In genomic region chr1:85452859-85453430, GRCh38 we compare ENCODE assay signal across 25 cellular contexts. TPM values are rescaled to one million over a fixed set of nuclear protein-coding genes. Genes with fewer than 3 reads are reported as not detected.
DNase-seq lines count a peak whose midpoint lies in the region; ATAC-seq, FAIRE-seq and TF ChIP-seq lines count a peak whose summit lies in the region.
"Had no signal": no experiment of that assay in that cellular context is flagged by ENCODE, and none has a peak within 500 bp of the region (broad histone marks: within the 10 kb centered on the region; RNA-seq: fewer than 3 reads in every experiment).

No MANE protein-coding gene starts in this region.

- DNase-seq in HepG2 (ENCODE audit: low spot score) (no peak), keratinocyte (ENCODE audit: low read depth, low spot score) (no peak), pancreas (no peak), ascending aorta (ENCODE audit: low spot score in 2 of 2) (no peak), GM13977 (ENCODE audit: low spot score) (no peak)
- DNase-seq in activated T-cell treated with anti-CD3 and anti-CD28 coated beads, Interleukin-2, amount 50 U/mL, for 72 hours = no peak
- DNase-seq: Caco-2; CD4-positive, alpha-beta T cell; H9; Kasumi-1; MG63; NCI-H1092; NCI-H1436 treated with DMSO at 0.1 percent for 48 hours; NCI-H2081; NCI-H2171 treated with DMSO at 0.1 percent for 48 hours; NCI-H446; NCI-H69; OCI-M1; SHP77 had no signal

- H3K27ac Mint-ChIP-seq in activated T-cell treated with anti-CD3 and anti-CD28 coated beads, Interleukin-2, amount 50 U/mL, for 72 hours = no peak overlapping the region
- H3K27ac Mint-ChIP-seq: CD4-positive, alpha-beta T cell; H9 had no signal

- FAIRE-seq in HepG2 (lab: Jason Lieb, UNC) (no peak), keratinocyte (lab: Jason Lieb, UNC) (peak; percentile 23), pancreas (lab: Jason Lieb, UNC) (no peak)
- FAIRE-seq: A204.1, G401.6, HTR-8/SVneo had no signal

- H3K4me1 Mint-ChIP-seq in activated T-cell treated with anti-CD3 and anti-CD28 coated beads, Interleukin-2, amount 50 U/mL, for 72 hours (ENCODE audit: low read depth) = no peaks in the 10 kb centered on the region

- 71% methylated on average over 3 of the region's 3 CpGs for WGBS in liver
- 98% methylated on average over 3 of the region's 3 CpGs for WGBS in HepG2 (ENCODE audit: low lambda C conversion rate)
- 51 to 57% methylated on average over 3 of the region's 3 CpGs for WGBS in pancreas, 2 donors

- dilution Hi-C loops in keratinocyte (cut with MboI; ENCODE audit: extremely low pct_ligation_motif_present, low sequenced_read_pairs) = no loop called here

- H4K20me1 ChIP-seq in HepG2 (ENCODE audit: insufficient read depth, low read length) = peaks cover 4% of the 10 kb centered on the region; the same call in 1 of the 2 replicates
- no peaks in the 10 kb centered on the region for H4K20me1 ChIP-seq in keratinocyte (ENCODE audit: control insufficient read depth, extremely low read depth, insufficient read depth, low read length)

- peak overlapping the region; percentile 21 to 43 for H3K27ac ChIP-seq in liver (ENCODE audit: low read depth in 1 of 2, low read length in 2 of 2)
- H3K27ac ChIP-seq in HepG2 (ENCODE audit: extremely low read length, insufficient read depth, low read length) = no peak overlapping the region
- no peak overlapping the region for H3K27ac ChIP-seq in keratinocyte (ENCODE audit: control insufficient read depth, insufficient read depth, low read length)
- H3K27ac ChIP-seq in pancreas = peak overlapping the region in 1 of 4 donors; percentile 13
- H3K27ac ChIP-seq in ascending aorta = peak overlapping the region in 1 of 2 donors; percentile 38
- H3K27ac ChIP-seq: HL-60 had no signal

- H3K36me3 ChIP-seq in liver (ENCODE audit: control insufficient read depth in 4 of 4, insufficient read depth in 3 of 4, low read depth in 1 of 4, low read length in 3 of 4) = no peaks in the 10 kb centered on the region
- peaks cover 0 to 7% of the 10 kb centered on the region in 2 experiments; a peak in 4 of 5 replicates for H3K36me3 ChIP-seq in HepG2 (replicated peaks in 1 of 2; ENCODE audit: control insufficient read depth in 1 of 2, insufficient read depth in 2 of 2, low read length in 2 of 2)
- no peaks in the 10 kb centered on the region for H3K36me3 ChIP-seq in keratinocyte (ENCODE audit: control insufficient read depth in 2 of 2, extremely low read depth in 1 of 2, insufficient read depth in 2 of 2, low read length in 2 of 2)
- no peaks in the 10 kb centered on the region for H3K36me3 ChIP-seq in pancreas
- H3K36me3 ChIP-seq in ascending aorta = no peaks in the 10 kb centered on the region

- in situ Hi-C loops in HepG2 (cut with HindIII; ENCODE audit: extremely low pct_ligation_motif_present, low pct_unique_long_range_greater_than_20kb) = no loop called here
- in situ Hi-C loops in GM13977 (cut with MboI; ENCODE audit: low pct_unique_long_range_greater_than_20kb, low sequenced_read_pairs, unreplicated experiment) = no loop called here

- CTCF ChIA-PET in HepG2 (lab: Yijun Ruan, JAX; ENCODE audit: low intra/inter-chr PET ratio, low total read pairs) = no interaction called here

- H3K4me2 ChIP-seq in HepG2 (ENCODE audit: low read depth, low read length) (no peak overlapping the region), keratinocyte (ENCODE audit: control insufficient read depth, extremely low read depth, insufficient read depth, low read depth, low read length) (no peak overlapping the region)

- BruUV-seq in HepG2 (replicated peaks; lab: Mats Ljungman, UMichigan) = no TSS peak

- no peaks in the 10 kb centered on the region for H3K36me3 Mint-ChIP-seq in activated T-cell treated with anti-CD3 and anti-CD28 coated beads, Interleukin-2, amount 50 U/mL, for 72 hours (ENCODE audit: insufficient read depth in 2 of 2)

- TF ChIP-seq EP300 in HepG2 (IDR thresholded peaks at IDR 0.05; ENCODE audit: low read depth in 2 of 2, low read length in 2 of 2) (no peak), HepG2 (CRISPR knock-in tag; IDR thresholded peaks at IDR 0.05; ENCODE audit: borderline replicate concordance) (no peak)

- POLR2A ChIA-PET in HepG2 (lab: Yijun Ruan, JAX) = no interaction called here

- H3K4me3 Mint-ChIP-seq in activated T-cell treated with anti-CD3 and anti-CD28 coated beads, Interleukin-2, amount 50 U/mL, for 72 hours = no peak overlapping the region
- H3K4me3 Mint-ChIP-seq: CD4-positive, alpha-beta T cell; H9 had no signal

- H2AFZ ChIP-seq in HepG2 (ENCODE audit: low read length) (no peak overlapping the region), keratinocyte (ENCODE audit: control insufficient read depth, low read length) (no peak overlapping the region)

- no peak for TF ChIP-seq CTCF in liver (IDR thresholded peaks at IDR 0.05; ENCODE audit: low read depth, low read length, missing input control)
- TF ChIP-seq CTCF in HepG2 (CRISPR knock-in tag; IDR thresholded peaks at IDR 0.05) = no peak
- no peak for TF ChIP-seq CTCF in keratinocyte (optimal IDR thresholded peaks at IDR 0.05 in 1 of 3, IDR thresholded peaks at IDR 0.05 in 1 of 3, conservative IDR thresholded peaks at IDR 0.05 in 1 of 3; ENCODE audit: extremely low read depth in 1 of 3, insufficient read depth in 2 of 3, low read length in 3 of 3)
- TF ChIP-seq CTCF in pancreas (IDR thresholded peaks at IDR 0.05) = no peak
- TF ChIP-seq CTCF in ascending aorta (IDR thresholded peaks at IDR 0.05) = no peak
- TF ChIP-seq CTCF in GM13977 (IDR thresholded peaks at IDR 0.05; ENCODE audit: extremely low read depth, insufficient read depth, missing control alignments) = no peak

- no peak for TF ChIP-seq POLR2A in HepG2 (IDR thresholded peaks at IDR 0.05; ENCODE audit: insufficient read depth in 1 of 2, low read depth in 2 of 2, low read length in 2 of 2)

- peaks cover 2 to 40% (median 33%) of the 10 kb centered on the region in 4 donors for H3K4me1 ChIP-seq in liver (ENCODE audit: control insufficient read depth in 4 of 4, insufficient read depth in 4 of 4, low read length in 3 of 4)
- H3K4me1 ChIP-seq in HepG2 (ENCODE audit: insufficient read depth, low read length) = peaks cover 39% of the 10 kb centered on the region
- H3K4me1 ChIP-seq in keratinocyte (ENCODE audit: control insufficient read depth, extremely low read depth, insufficient read depth, low read length) = peaks cover 8% of the 10 kb centered on the region
- peaks cover 10 to 26% (median 21%) of the 10 kb centered on the region in 3 donors for H3K4me1 ChIP-seq in pancreas
- peaks cover 0 to 20% of the 10 kb centered on the region in 2 donors for H3K4me1 ChIP-seq in ascending aorta

- no peaks in the 10 kb centered on the region for H3K9me3 ChIP-seq in liver (ENCODE audit: control insufficient read depth in 4 of 4, low read length in 3 of 4)
- no peaks in the 10 kb centered on the region for H3K9me3 ChIP-seq in HepG2 (ENCODE audit: low read length)
- H3K9me3 ChIP-seq in keratinocyte (ENCODE audit: control insufficient read depth, low read depth, low read length) = no peaks in the 10 kb centered on the region
- H3K9me3 ChIP-seq in pancreas = no peaks in the 10 kb centered on the region
- H3K9me3 ChIP-seq in ascending aorta = no peaks in the 10 kb centered on the region
- H3K9me3 ChIP-seq: Caco-2, MG63 had no signal

- H3K79me2 ChIP-seq in HepG2 (ENCODE audit: insufficient read depth, low read length) = peaks cover 94% of the 10 kb centered on the region
- H3K79me2 ChIP-seq in keratinocyte (ENCODE audit: control insufficient read depth, insufficient read depth, low read length) = no peaks in the 10 kb centered on the region

- no peak overlapping the region for H3K4me3 ChIP-seq in liver (ENCODE audit: low read depth in 1 of 3, low read length in 3 of 3)
- no peak overlapping the region for H3K4me3 ChIP-seq in HepG2 (replicated peaks in 1 of 3; ENCODE audit: insufficient read depth in 1 of 3, low read depth in 2 of 3, low read length in 3 of 3)
- no peak overlapping the region for H3K4me3 ChIP-seq in keratinocyte (ENCODE audit: control insufficient read depth in 2 of 3, extremely low read depth in 1 of 3, insufficient read depth in 2 of 3, low read depth in 1 of 3, low read length in 3 of 3)
- H3K4me3 ChIP-seq in pancreas = no peak overlapping the region
- no peak overlapping the region for H3K4me3 ChIP-seq in ascending aorta
- H3K4me3 ChIP-seq: MG63 had no signal

- peaks cover 28% of the 10 kb centered on the region for H3K27me3 Mint-ChIP-seq in activated T-cell treated with anti-CD3 and anti-CD28 coated beads, Interleukin-2, amount 50 U/mL, for 72 hours (ENCODE audit: low read depth)

- TF ChIP-seq RAD21 in liver (IDR thresholded peaks at IDR 0.05) (no peak), HepG2 (CRISPR knock-in tag; IDR thresholded peaks at IDR 0.05) (no peak)

- ATAC-seq in HepG2 (no peak), pancreas (peak in 3 of 4 donors; percentile 14 to 27 (median 24)), HG02885 (IDR thresholded peaks at IDR 0.05; ENCODE audit: poor library complexity, unreplicated experiment) (no peak)
- no peak for ATAC-seq in activated T-cell treated with anti-CD3 and anti-CD28 coated beads, Interleukin-2, amount 50 U/mL, for 72 hours (replicated peaks in 1 of 2)

- peaks cover 0 to 3% of the 10 kb centered on the region in 2 donors for H3K9me3 Mint-ChIP-seq in activated T-cell treated with anti-CD3 and anti-CD28 coated beads, Interleukin-2, amount 50 U/mL, for 72 hours
- H3K9me3 Mint-ChIP-seq: CD4-positive, alpha-beta T cell; H9 had no signal

- H3K9me1 ChIP-seq in keratinocyte (ENCODE audit: control insufficient read depth, extremely low read depth, insufficient read depth, low read length) = no peaks in the 10 kb centered on the region

- intact Hi-C loops in HepG2 (cut with micrococcal nuclease; ENCODE audit: unreplicated experiment) (no loop called here), pancreas (cut with DNase I) (no loop called here), ascending aorta (cut with DNase I) (no loop called here)

- no peak overlapping the region for H3K9ac ChIP-seq in liver (ENCODE audit: low read depth in 1 of 2, low read length in 2 of 2)
- no peak overlapping the region for H3K9ac ChIP-seq in HepG2 (ENCODE audit: insufficient read depth, low read depth, low read length)
- H3K9ac ChIP-seq in keratinocyte (ENCODE audit: control insufficient read depth, extremely low read depth, insufficient read depth, low read length) = no peak overlapping the region

- no peaks in the 10 kb centered on the region for H3K27me3 ChIP-seq in liver (ENCODE audit: control insufficient read depth in 4 of 4, insufficient read depth in 4 of 4, low read length in 3 of 4)
- no peaks in the 10 kb centered on the region for H3K27me3 ChIP-seq in HepG2 (ENCODE audit: control insufficient read depth in 1 of 2, insufficient read depth in 2 of 2, low read length in 2 of 2)
- no peaks in the 10 kb centered on the region for H3K27me3 ChIP-seq in keratinocyte (ENCODE audit: control insufficient read depth, extremely low read depth, insufficient read depth, low read length)
- H3K27me3 ChIP-seq in pancreas = no peaks in the 10 kb centered on the region
- no peaks in the 10 kb centered on the region for H3K27me3 ChIP-seq in ascending aorta
- H3K27me3 ChIP-seq: MG63 had no signal

RNA-seq across cellular contexts. Expression of gene DDAH1, which starts 12.0 kb away (rescaled TPM):
- total RNA-seq in liver (10 to 100 TPM; 29.7 to 33.7 TPM), HepG2 (2016; rRNA removed; fragmentation: Illumina TruSeq; extraction: Trizol) (39.7 and 50.2 TPM in 2 replicates), pancreas (10 to 100 TPM; 20.9 to 34.2 (median 23.6) TPM), ascending aorta (8.5 TPM)
- polyA plus RNA-seq in liver (10 to 100 TPM; 25.8 to 42.7 TPM), HepG2 (2011; rRNA removed) (43.4 and 64.4 TPM in 2 replicates), keratinocyte (2.3 to 7.5 TPM (median 5.8 TPM) in 3 replicates), pancreas (10 to 100 TPM in 1 of 2 donors, 1 to 10 TPM in 1; 8.1 to 11.5 TPM)
- total RNA-seq in HepG2 (2016; cell fraction: cytosol; rRNA removed; fragmentation: Illumina TruSeq; extraction: Trizol; ENCODE audit: low read depth) = 4.1 and 5.5 TPM in 2 replicates
- 38.6 and 48.4 TPM in 2 replicates for total RNA-seq in HepG2 (2016; cell fraction: insoluble cytoplasmic fraction; rRNA removed; fragmentation: Illumina TruSeq; extraction: Trizol)
- 23.5 and 24.8 TPM in 2 replicates for total RNA-seq in HepG2 (2016; cell fraction: membrane; rRNA removed; fragmentation: Illumina TruSeq; extraction: Trizol)
- total RNA-seq in HepG2 (2016; cell fraction: nucleus; rRNA removed; fragmentation: Illumina TruSeq; extraction: Trizol) = 20.4 and 23.7 TPM in 2 replicates
- 29.4 and 40.2 TPM in 2 replicates for polyA plus RNA-seq in HepG2 (2011; cell fraction: cytosol; rRNA removed)
- 12.2 and 12.7 TPM in 2 replicates for polyA plus RNA-seq in HepG2 (2011; cell fraction: nucleus; rRNA removed)
- 25.2 and 41.5 TPM in 2 replicates for polyA plus RNA-seq in HepG2 (2012)
- 3.3 TPM in 2 replicates for polyA plus RNA-seq in HepG2 (2016; cell fraction: cytosol; fragmentation: Illumina TruSeq; extraction: Trizol; ENCODE audit: low read depth)
- polyA plus RNA-seq in HepG2 (2016; cell fraction: insoluble cytoplasmic fraction; fragmentation: Illumina TruSeq; extraction: Trizol; ENCODE audit: low read depth) = 63.1 and 64.3 TPM in 2 replicates
- 17.3 and 18.8 TPM in 2 replicates for polyA plus RNA-seq in HepG2 (2016; cell fraction: membrane; fragmentation: Illumina TruSeq; extraction: Trizol; ENCODE audit: low read depth)
- polyA plus RNA-seq in HepG2 (2016; cell fraction: nucleus; fragmentation: Illumina TruSeq; extraction: Trizol; ENCODE audit: insufficient read depth, low read depth) = 29.0 TPM in 2 replicates
- polyA minus RNA-seq in HepG2 (2011; rRNA and poly(A)+ RNA removed; ENCODE audit: low replicate concordance) = 12.5 and 50.8 TPM in 2 replicates
- 32.4 and 32.9 TPM in 2 replicates for polyA minus RNA-seq in HepG2 (2011; cell fraction: cytosol; rRNA and poly(A)+ RNA removed)
- 29.5 and 32.7 TPM in 2 replicates for polyA minus RNA-seq in HepG2 (2011; cell fraction: nucleus; rRNA and poly(A)+ RNA removed)
- 0.96 TPM for polyA plus RNA-seq in keratinocyte (2011; ENCODE audit: low read depth)
- 3.8 and 7.6 TPM in 2 replicates for polyA plus RNA-seq in keratinocyte (2011; cell fraction: cytosol; rRNA removed)
- polyA plus RNA-seq in keratinocyte (2011; cell fraction: nucleus; rRNA removed) = 2.5 and 2.9 TPM in 2 replicates
- 0.87 and 5.3 TPM in 2 replicates for polyA plus RNA-seq in keratinocyte (2012; ENCODE audit: low replicate concordance)
- 2.2 to 10.8 TPM (median 5.4 TPM) in 3 replicates for polyA minus RNA-seq in keratinocyte
- polyA minus RNA-seq in keratinocyte (2011; cell fraction: cytosol; rRNA and poly(A)+ RNA removed) = 3.8 TPM
- polyA minus RNA-seq in keratinocyte (2011; cell fraction: nucleus; rRNA and poly(A)+ RNA removed) = 1.3 and 3.1 TPM in 2 replicates
- total RNA-seq in activated T-cell treated with anti-CD3 and anti-CD28 coated beads, Interleukin-2, amount 50 U/mL, for 72 hours = under 1 TPM; 0.09 to 0.38 TPM
- total RNA-seq: CD4-positive, alpha-beta T cell had no signal

Comparison
In these comparisons a context has a peak if more than half of its experiments do, and no peak if none do; other contexts are left out.
1. H3K27ac ChIP-seq: peak in liver (2 of 2); none in HepG2 (single experiment) and keratinocyte (single experiment).
2. ATAC-seq: peak in pancreas (3 of 4); none in HepG2 (single experiment), HG02885 (single experiment) and activated T-cell treated with anti-CD3 and anti-CD28 coated beads, Interleukin-2, amount 50 U/mL, for 72 hours (0 of 2).